24 cellular contexts compared by ENCODE assay signal in genomic region chr18:9682572-9682971, GRCh38.
"Had no signal": no experiment of that assay in that cellular context is flagged by ENCODE, and none has a peak within 500 bp of the region (broad histone marks: within the 10 kb centered on the region; RNA-seq: fewer than 3 reads in every experiment).

No MANE protein-coding gene starts in this region.

- DNase-seq: cortex of kidney; effector CD8-positive, alpha-beta T cell; effector memory CD8-positive, alpha-beta T cell; endodermal cell; erythroblast; esophagus squamous epithelium; foreskin melanocyte; gastrocnemius medialis; glutamatergic neuron; head of caudate nucleus; heart right ventricle; hippocampal formation; left cardiac atrium; left lung; left ventricle myocardium superior; lower lobe of right lung; mesenchymal stem cell; mucosa of descending colon; naive B cell; naive thymus-derived CD8-positive, alpha-beta T cell had no signal

- H3K4me3 Mint-ChIP-seq: dendritic cell treated with granulocyte-macrophage colony-stimulating factor and Interleukin-4, amounts not matched to agents 40 ng/mL and 50 ng/mL, for 4 days; effector memory CD8-positive, alpha-beta T cell; endodermal cell; mesothelial cell of epicardium; naive B cell; naive thymus-derived CD8-positive, alpha-beta T cell had no signal

- H3K27me3 ChIP-seq: esophagus squamous epithelium, gastrocnemius medialis, heart right ventricle, left lung had no signal

- H3K4me3 ChIP-seq: esophagus squamous epithelium, gastrocnemius medialis, heart right ventricle, left lung, lower lobe of right lung, mucosa of descending colon had no signal

- H3K4me1 Mint-ChIP-seq: naive B cell had no signal

- H3K27ac Mint-ChIP-seq: dendritic cell treated with granulocyte-macrophage colony-stimulating factor and Interleukin-4, amounts not matched to agents 40 ng/mL and 50 ng/mL, for 4 days; effector memory CD8-positive, alpha-beta T cell; endodermal cell; mesothelial cell of epicardium had no signal

- ATAC-seq: effector memory CD8-positive, alpha-beta T cell; gastrocnemius medialis; heart right ventricle; left cardiac atrium; left ventricle myocardium superior; naive thymus-derived CD8-positive, alpha-beta T cell had no signal

- H3K36me3 Mint-ChIP-seq: mesothelial cell of epicardium; naive B cell; naive thymus-derived CD8-positive, alpha-beta T cell had no signal

- H3K9me3 Mint-ChIP-seq: dendritic cell treated with granulocyte-macrophage colony-stimulating factor and Interleukin-4, amounts not matched to agents 40 ng/mL and 50 ng/mL, for 4 days; effector memory CD8-positive, alpha-beta T cell; endodermal cell; naive B cell had no signal

- H3K27ac ChIP-seq: epithelial cell of prostate, esophagus squamous epithelium, gastrocnemius medialis, left lung, lower lobe of right lung had no signal

- H3K27me3 Mint-ChIP-seq: dendritic cell treated with granulocyte-macrophage colony-stimulating factor and Interleukin-4, amounts not matched to agents 40 ng/mL and 50 ng/mL, for 4 days had no signal

- FAIRE-seq: islet of Langerhans had no signal

- H3K36me3 ChIP-seq: esophagus squamous epithelium, gastrocnemius medialis, heart right ventricle, left lung, lower lobe of right lung had no signal

- H3K9me3 ChIP-seq: esophagus squamous epithelium, gastrocnemius medialis, left lung, lower lobe of right lung, mucosa of descending colon had no signal
